ENCODE assay signal across 8 cellular contexts in the genomic region with DNA sequence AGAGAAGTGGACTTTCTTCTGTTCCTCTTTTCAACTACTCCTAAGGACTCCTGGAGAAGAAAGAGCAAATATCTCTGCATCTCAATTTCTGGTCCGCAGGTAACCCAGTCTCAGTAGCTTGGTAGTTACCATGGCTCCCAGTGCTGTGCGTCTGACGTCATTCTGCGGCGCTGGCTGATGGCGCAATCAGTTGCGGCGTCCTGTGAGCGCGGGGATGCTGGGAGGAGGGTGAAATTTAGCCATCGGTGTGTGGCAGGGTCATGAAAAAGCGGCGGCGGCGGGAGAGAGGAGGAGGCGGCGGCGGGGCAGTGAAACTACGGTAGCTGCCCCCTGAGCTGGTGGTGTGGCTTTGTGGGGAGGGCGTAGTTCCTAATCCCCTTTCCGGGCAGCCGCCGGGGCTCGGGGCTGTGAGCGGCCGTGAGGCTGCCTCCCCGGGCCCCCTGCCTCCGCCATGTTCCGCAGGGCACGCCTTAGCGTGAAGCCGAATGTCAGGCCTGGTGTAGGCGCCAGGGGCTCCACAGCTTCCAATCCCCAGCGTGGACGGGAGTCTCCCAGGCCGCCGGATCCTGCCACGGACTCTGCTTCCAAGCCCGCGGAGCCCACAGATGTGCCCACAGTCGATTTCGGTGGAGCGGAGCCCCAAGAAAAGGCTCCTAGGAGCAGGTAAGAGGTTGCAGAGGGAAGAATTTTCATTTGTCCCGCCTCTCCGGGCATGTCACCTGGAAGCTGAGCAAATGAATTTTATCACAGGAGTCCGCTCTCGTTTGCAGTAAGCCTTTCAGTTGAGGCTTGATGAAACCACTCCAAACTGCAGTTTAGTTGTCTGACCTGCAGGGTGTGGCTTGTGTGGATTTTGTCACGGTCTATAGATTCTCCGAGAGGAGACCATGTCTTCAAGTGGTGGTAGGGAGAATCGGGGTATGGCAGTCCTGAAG. TPM values are rescaled to one million over a fixed set of nuclear protein-coding genes. Genes with fewer than 3 reads are reported as not detected.
DNase-seq lines count a peak whose midpoint lies in the region; ATAC-seq and TF ChIP-seq lines count a peak whose summit lies in the region.

A gene with protein sequence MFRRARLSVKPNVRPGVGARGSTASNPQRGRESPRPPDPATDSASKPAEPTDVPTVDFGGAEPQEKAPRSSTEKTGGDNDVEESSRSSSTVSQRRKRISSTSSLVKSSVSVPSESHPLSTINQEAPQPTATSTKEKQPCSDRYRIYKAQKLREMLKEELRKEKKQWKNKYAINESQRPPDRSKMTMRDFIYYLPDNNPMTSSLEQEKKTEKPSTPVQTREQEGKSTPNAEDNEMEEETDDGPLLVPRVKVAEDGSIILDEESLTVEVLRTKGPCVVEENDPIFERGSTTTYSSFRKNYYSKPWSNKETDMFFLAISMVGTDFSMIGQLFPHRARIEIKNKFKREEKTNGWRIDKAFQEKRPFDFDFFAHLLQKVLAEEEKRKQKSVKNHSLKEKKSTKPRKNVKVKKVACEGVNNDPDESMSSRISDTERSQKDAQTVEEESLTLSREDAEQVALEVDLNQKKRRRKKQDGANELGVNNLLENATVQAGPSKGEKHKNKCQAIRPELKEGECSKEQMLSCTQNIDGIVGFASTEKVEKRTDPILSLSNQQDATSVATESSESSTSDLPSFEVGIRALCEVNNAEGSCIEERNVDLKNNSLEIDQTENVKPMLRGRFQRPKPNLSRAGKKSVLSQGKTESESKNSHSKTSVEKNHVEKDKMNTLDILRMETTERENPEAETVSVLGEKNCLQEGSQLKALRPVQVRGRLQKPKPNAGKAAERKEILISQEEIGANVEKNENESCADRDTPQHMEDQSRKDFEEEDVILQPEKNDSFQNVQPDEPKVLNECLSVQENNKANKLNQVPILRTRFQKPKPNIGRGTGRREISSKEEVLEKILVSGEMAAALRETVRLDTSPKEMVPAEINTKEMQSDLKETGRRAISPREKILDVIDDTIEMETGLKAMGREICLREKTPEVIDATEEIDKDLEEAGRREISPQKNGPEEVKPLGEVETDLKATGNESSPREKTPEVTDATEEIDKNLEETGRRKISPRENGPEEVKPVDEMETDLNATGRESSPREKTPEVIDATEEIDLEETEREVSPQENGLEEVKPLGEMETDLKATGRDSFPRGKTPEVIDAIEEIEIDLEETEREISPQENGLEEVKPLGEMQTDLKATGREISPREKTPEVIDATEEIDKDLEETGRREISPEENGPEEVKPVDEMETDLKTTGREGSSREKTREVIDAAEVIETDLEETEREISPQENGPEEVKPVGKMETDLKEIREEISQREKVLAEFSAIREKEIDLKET (N-terminal part only) (plus strand): TSS at position 225 of the 935 bp plus-strand sequence. CDS start 227 bp downstream, at position 452.

- H3K27ac ChIP-seq in temporal lobe (ENCODE audit: low read depth, low read length) = peak within 1 kb of the TSS; percentile 48

- no peaks in the 10 kb centered on the region for H3K9me3 Mint-ChIP-seq in activated naive CD4-positive, alpha-beta T cell treated with anti-CD3 and anti-CD28 coated beads, Interleukin-2, amount 50 U/mL, for 72 hours

- peak; percentile 74 for TF ChIP-seq POLR2A in GM10847 (IDR thresholded peaks at IDR 0.05; ENCODE audit: extremely low read depth, insufficient read length)

- H3K36me3 Mint-ChIP-seq in activated naive CD4-positive, alpha-beta T cell treated with anti-CD3 and anti-CD28 coated beads, Interleukin-2, amount 50 U/mL, for 72 hours = peaks cover 12 to 18% of the 10 kb centered on the region in 2 donors

- peak within 1 kb of the TSS; percentile 94 to 99 for H3K27ac Mint-ChIP-seq in activated naive CD4-positive, alpha-beta T cell treated with anti-CD3 and anti-CD28 coated beads, Interleukin-2, amount 50 U/mL, for 72 hours

- ATAC-seq in HG02623 (IDR thresholded peaks at IDR 0.05; ENCODE audit: unreplicated experiment) = peak; percentile 91
- peak; percentile 94 to 97 for ATAC-seq in activated naive CD4-positive, alpha-beta T cell treated with anti-CD3 and anti-CD28 coated beads, Interleukin-2, amount 50 U/mL, for 72 hours

- DNase-seq in NCI-H1092 treated with DMSO at 0.1 percent for 48 hours (lab: John Stamatoyannopoulos, UW) (peak; percentile 81), SKM-1 (lab: John Stamatoyannopoulos, UW; ENCODE audit: unreplicated experiment) (peak; percentile 74), glomerular endothelial cell (ENCODE audit: extremely low read depth, low read depth, low spot score) (peak; percentile 62), occipital lobe (lab: John Stamatoyannopoulos, UW) (peak; percentile 97)
- DNase-seq in activated naive CD4-positive, alpha-beta T cell treated with anti-CD3 and anti-CD28 coated beads, Interleukin-2, amount 50 U/mL, for 72 hours (ENCODE audit: low spot score in 2 of 2) = peak; percentile 90 to 92

RNA-seq across cellular contexts. Expression of the gene that starts here (rescaled TPM):
- 10 to 100 TPM; 24.9 to 33.7 TPM for total RNA-seq in activated naive CD4-positive, alpha-beta T cell treated with anti-CD3 and anti-CD28 coated beads, Interleukin-2, amount 50 U/mL, for 72 hours
- total RNA-seq in glomerular endothelial cell (19.3 and 25.6 TPM in 2 replicates), occipital lobe (90.5 TPM), temporal lobe (76.7 TPM)

Comparison
In these comparisons a context has a peak if more than half of its experiments do, and no peak if none do; other contexts are left out.
1. Peak in every context shown above with its lines: DNase-seq, ATAC-seq and H3K27ac ChIP-seq.